In the genomic region with DNA sequence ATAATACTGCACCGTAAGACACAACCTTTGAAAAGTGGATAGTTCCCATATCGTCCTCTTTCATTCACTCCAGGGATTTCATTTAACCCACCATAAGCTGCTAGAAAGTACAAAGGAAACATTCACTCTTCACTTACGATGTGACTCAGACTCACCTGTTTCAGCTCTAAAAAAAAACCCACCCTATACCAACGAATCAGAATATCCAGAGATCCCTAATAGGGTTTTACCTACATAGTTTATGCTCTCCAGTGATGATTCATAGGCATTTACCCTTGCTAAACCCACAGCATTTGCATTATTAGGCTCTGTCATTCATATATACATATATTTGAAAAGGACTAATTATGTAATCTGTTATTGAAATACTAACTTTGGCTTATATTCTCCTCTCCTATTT, we compare ENCODE assay signal across 12 cellular contexts.
DNase-seq lines count a peak whose midpoint lies in the region; ATAC-seq lines count a peak whose summit lies in the region.
"Had no signal": no experiment of that assay in that cellular context is flagged by ENCODE, and none has a peak within 500 bp of the region (broad histone marks: within the 10 kb centered on the region; RNA-seq: fewer than 3 reads in every experiment).

No MANE protein-coding gene starts in this region.

- H3K4me3 Mint-ChIP-seq in activated CD4-positive, alpha-beta T cell treated with anti-CD3 and anti-CD28 coated beads for 36 hours, result no peak overlapping the region

- no peaks in the 10 kb centered on the region for H3K9me3 Mint-ChIP-seq in activated CD4-positive, alpha-beta T cell treated with anti-CD3 and anti-CD28 coated beads for 36 hours (ENCODE audit: low read depth)

- peak; percentile 75 for ATAC-seq in activated CD4-positive, alpha-beta T cell treated with anti-CD3 and anti-CD28 coated beads for 36 hours
- peak; percentile 63 for ATAC-seq in GM21717 (IDR thresholded peaks at IDR 0.05; ENCODE audit: unreplicated experiment)
- peak; percentile 71 for ATAC-seq in HG03354 (IDR thresholded peaks at IDR 0.05; ENCODE audit: poor library complexity, severe bottlenecking, unreplicated experiment)
- ATAC-seq in Right ventricle myocardium superior (ENCODE audit: poor library complexity), result no peak
- no peak for ATAC-seq in GM19324 (IDR thresholded peaks at IDR 0.05; ENCODE audit: low FRiP score, unreplicated experiment)

- peak overlapping the region; percentile 20 for H3K27ac Mint-ChIP-seq in activated CD4-positive, alpha-beta T cell treated with anti-CD3 and anti-CD28 coated beads for 36 hours

- DNase-seq in activated CD4-positive, alpha-beta T cell treated with anti-CD3 and anti-CD28 coated beads for 36 hours, result no peak
- no peak for DNase-seq in activated CD4-positive, alpha-beta T cell treated with anti-CD3 and anti-CD28 coated beads for 48 hours
- DNase-seq in renal cortical epithelial cell (ENCODE audit: low read depth) (peak; percentile 27), posterior vena cava (ENCODE audit: low spot score) (no peak), Right ventricle myocardium superior (no peak)
- DNase-seq: 8988T, Kasumi-1, NCI-H2171 treated with DMSO at 0.1 percent for 48 hours, thyroid gland had no signal

- no peaks in the 10 kb centered on the region for H3K27me3 Mint-ChIP-seq in activated CD4-positive, alpha-beta T cell treated with anti-CD3 and anti-CD28 coated beads for 36 hours

- peaks cover 54% of the 10 kb centered on the region for H3K36me3 Mint-ChIP-seq in activated CD4-positive, alpha-beta T cell treated with anti-CD3 and anti-CD28 coated beads for 36 hours (ENCODE audit: low read depth)

- intact Hi-C loops in activated CD4-positive, alpha-beta T cell treated with anti-CD3 and anti-CD28 coated beads for 36 hours (cut with DNase I, micrococcal nuclease), result loop anchor here in 1 of 2 experiments (5.0 kb wide), 1 partner anchor 35 kb away; no protein-coding TSS in a partner anchor
- intact Hi-C loops in posterior vena cava (cut with DNase I) (no loop called here), Right ventricle myocardium superior (cut with DNase I) (no loop called here)

- CTCF ChIA-PET in activated CD4-positive, alpha-beta T cell treated with anti-CD3 and anti-CD28 coated beads for 36 hours (lab: Charles Lee), result interaction anchor here (0.5 kb wide), 1 partner anchor 620 kb away, joined by 3 read pairs; no protein-coding TSS in a partner anchor

- POLR2A ChIA-PET in activated CD4-positive, alpha-beta T cell treated with anti-CD3 and anti-CD28 coated beads for 36 hours (lab: Charles Lee), result interaction anchor here (0.6 kb wide), 1 partner anchor 1190 kb away, joined by 4 read pairs; no protein-coding TSS in a partner anchor

- H3K4me1 Mint-ChIP-seq in activated CD4-positive, alpha-beta T cell treated with anti-CD3 and anti-CD28 coated beads for 36 hours, result peaks cover 18% of the 10 kb centered on the region

Comparison
In these comparisons a context has a peak if more than half of its experiments do, and no peak if none do; other contexts are left out.
1. ATAC-seq: peak in activated CD4-positive, alpha-beta T cell treated with anti-CD3 and anti-CD28 coated beads for 36 hours (single experiment), GM21717 (single experiment) and HG03354 (single experiment); none in Right ventricle myocardium superior (single experiment) and GM19324 (single experiment).